ENCODE assay signal across 16 cellular contexts in the genomic region with DNA sequence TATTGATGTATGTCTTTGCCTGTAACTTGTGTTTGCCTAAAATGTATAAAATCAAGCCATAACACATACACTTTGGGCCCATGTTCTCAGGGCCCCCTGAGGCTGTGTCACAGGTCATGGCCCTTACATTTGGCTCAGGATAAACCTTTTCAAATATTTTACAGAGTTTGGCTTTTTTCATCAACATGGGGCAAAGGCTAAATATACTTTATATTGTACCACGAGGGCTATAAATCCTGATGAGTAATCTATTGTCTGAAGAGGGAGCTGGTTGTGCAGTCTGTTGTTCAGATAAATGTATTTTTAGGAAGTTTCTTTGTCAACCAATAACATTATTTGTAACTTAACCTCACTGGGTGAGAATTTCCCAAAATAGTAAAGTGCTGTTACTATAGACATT.
DNase-seq lines count a peak whose midpoint lies in the region; ATAC-seq and TF ChIP-seq lines count a peak whose summit lies in the region.
"Had no signal": no experiment of that assay in that cellular context is flagged by ENCODE, and none has a peak within 500 bp of the region (broad histone marks: within the 10 kb centered on the region; RNA-seq: fewer than 3 reads in every experiment).

No MANE protein-coding gene starts in this region.

- H3K36me3 Mint-ChIP-seq in GM23338 (ENCODE audit: low read depth): peaks cover 12% of the 10 kb centered on the region
- H3K36me3 Mint-ChIP-seq: T-cell had no signal

- no peaks in the 10 kb centered on the region for H3K9me3 ChIP-seq in PC-3 (ENCODE audit: low read length)

- H3K79me2 ChIP-seq in GM23338 (replicated peaks; ENCODE audit: insufficient read depth) (no peaks in the 10 kb centered on the region), PC-3 (ENCODE audit: low read length) (no peaks in the 10 kb centered on the region)

- H3F3A ChIP-seq in GM23338 (replicated peaks; ENCODE audit: low read depth) (no peaks in the 10 kb centered on the region), PC-3 (ENCODE audit: low read length, unreplicated experiment) (no peaks in the 10 kb centered on the region)

- CTCF ChIA-PET in PC-3 (lab: Charles Lee): no interaction called here

- H3K4me1 ChIP-seq in GM23338 (ENCODE audit: insufficient read depth): peaks cover 12% of the 10 kb centered on the region; the same call in 1 of the 2 replicates
- peaks cover 8% of the 10 kb centered on the region; the same call in 1 of the 2 replicates for H3K4me1 ChIP-seq in PC-3 (ENCODE audit: insufficient read depth, low read length)

- H3K36me3 ChIP-seq in GM23338 (ENCODE audit: insufficient read depth): peaks cover 8% of the 10 kb centered on the region; the same call in 1 of the 2 replicates
- H3K36me3 ChIP-seq in PC-3 (ENCODE audit: low read depth, low read length): no peaks in the 10 kb centered on the region

- no peak for ATAC-seq in GM23338
- ATAC-seq in PC-3: peak; percentile 55; the same call in 1 of the 2 replicates
- ATAC-seq in GM21529 (IDR thresholded peaks at IDR 0.05; ENCODE audit: unreplicated experiment): no peak
- ATAC-seq: Panc1, T-cell had no signal

- H3K4me2 ChIP-seq in GM23338 (no peak overlapping the region), PC-3 (ENCODE audit: low read length) (no peak overlapping the region)

- no TSS peak for BruUV-seq in PC-3 (replicated peaks; lab: Mats Ljungman, UMichigan)

- H3K4me3 ChIP-seq in GM23338 (no peak overlapping the region), PC-3 (ENCODE audit: low read length) (no peak overlapping the region), fibroblast of the aortic adventitia (ENCODE audit: low read depth, low read length) (no peak overlapping the region)

- DNase-seq in A172 (ENCODE audit: low spot score) (peak; percentile 72), GM23338 (ENCODE audit: low spot score) (no peak), PC-3 (peak; percentile 48), fibroblast of the aortic adventitia (ENCODE audit: low read depth) (peak; percentile 70), DMS53 treated with DMSO at 0.1 percent for 48 hours (lab: John Stamatoyannopoulos, UW; ENCODE audit: unreplicated experiment) (no peak), NCI-H446 (lab: John Stamatoyannopoulos, UW) (no peak), NCI-H345 (lab: John Stamatoyannopoulos, UW) (no peak)
- DNase-seq: 8988T, Karpas-422, NCI-H187 treated with DMSO at 0.1 percent for 48 hours, NCI-H446 treated with DMSO at 0.1 percent for 48 hours, NCI-H774, T-cell had no signal

- H3K4me1 Mint-ChIP-seq in GM23338: peaks cover 18% of the 10 kb centered on the region
- H3K4me1 Mint-ChIP-seq: T-cell had no signal

- peaks cover 18% of the 10 kb centered on the region for H3K9me3 Mint-ChIP-seq in GM23338
- H3K9me3 Mint-ChIP-seq: T-cell had no signal

- H4K20me1 ChIP-seq in GM23338 (replicated peaks; ENCODE audit: insufficient read depth) (no peaks in the 10 kb centered on the region), PC-3 (ENCODE audit: low read length) (no peaks in the 10 kb centered on the region)

- no peak overlapping the region for H3K9ac ChIP-seq in PC-3 (ENCODE audit: low read length)

- peaks cover 6% of the 10 kb centered on the region; the same call in 1 of the 2 replicates for H3K9me2 ChIP-seq in GM23338 (ENCODE audit: insufficient read depth)
- no peaks in the 10 kb centered on the region for H3K9me2 ChIP-seq in PC-3 (replicated peaks; ENCODE audit: low read length)

- no peaks in the 10 kb centered on the region for H3K27me3 Mint-ChIP-seq in GM23338 (ENCODE audit: insufficient read depth, low read depth, poor library complexity)
- H3K27me3 Mint-ChIP-seq: T-cell had no signal

- intact Hi-C loops in PC-3 (cut with micrococcal nuclease): no loop called here

- no peak overlapping the region; the same call in 1 of the 2 replicates for H3K27ac Mint-ChIP-seq in GM23338
- H3K27ac Mint-ChIP-seq: T-cell had no signal

- TF ChIP-seq CTCF in GM23338 (conservative IDR thresholded peaks at IDR 0.05; ENCODE audit: low read depth in 2 of 2): no peak
- no peak for TF ChIP-seq CTCF in PC-3 (conservative IDR thresholded peaks at IDR 0.05; ENCODE audit: low read depth, low read length)
- no peak for TF ChIP-seq CTCF in fibroblast of the aortic adventitia (IDR thresholded peaks at IDR 0.05; ENCODE audit: insufficient read depth, low read length)

- H2AFZ ChIP-seq in GM23338 (peak overlapping the region; percentile 20; the same call in 1 of the 2 replicates), PC-3 (ENCODE audit: low read length) (no peak overlapping the region)

- H3K27ac ChIP-seq in GM23338 (ENCODE audit: low read depth) (no peak overlapping the region), PC-3 (ENCODE audit: low read length) (no peak overlapping the region)
- H3K27ac ChIP-seq: C4-2B had no signal

- no peak overlapping the region for H3K4me3 Mint-ChIP-seq in GM23338
- H3K4me3 Mint-ChIP-seq: T-cell had no signal

- H3K27me3 ChIP-seq in GM23338 (ENCODE audit: insufficient read depth): no peaks in the 10 kb centered on the region
- H3K27me3 ChIP-seq in PC-3 (ENCODE audit: low read length): no peaks in the 10 kb centered on the region

- POLR2A ChIA-PET in PC-3 (lab: Charles Lee; ENCODE audit: unreplicated experiment): interaction anchor here (0.6 to 0.7 kb wide), 2 partner anchors 22 to 503 kb away, joined by 3 to 7 read pairs; no protein-coding TSS in a partner anchor

TF ChIP-seq in GM23338, 12 proteins besides CTCF, POLR2A, EP300 and RAD21 (continues in another document):
- TF ChIP-seq, protein P1, sequence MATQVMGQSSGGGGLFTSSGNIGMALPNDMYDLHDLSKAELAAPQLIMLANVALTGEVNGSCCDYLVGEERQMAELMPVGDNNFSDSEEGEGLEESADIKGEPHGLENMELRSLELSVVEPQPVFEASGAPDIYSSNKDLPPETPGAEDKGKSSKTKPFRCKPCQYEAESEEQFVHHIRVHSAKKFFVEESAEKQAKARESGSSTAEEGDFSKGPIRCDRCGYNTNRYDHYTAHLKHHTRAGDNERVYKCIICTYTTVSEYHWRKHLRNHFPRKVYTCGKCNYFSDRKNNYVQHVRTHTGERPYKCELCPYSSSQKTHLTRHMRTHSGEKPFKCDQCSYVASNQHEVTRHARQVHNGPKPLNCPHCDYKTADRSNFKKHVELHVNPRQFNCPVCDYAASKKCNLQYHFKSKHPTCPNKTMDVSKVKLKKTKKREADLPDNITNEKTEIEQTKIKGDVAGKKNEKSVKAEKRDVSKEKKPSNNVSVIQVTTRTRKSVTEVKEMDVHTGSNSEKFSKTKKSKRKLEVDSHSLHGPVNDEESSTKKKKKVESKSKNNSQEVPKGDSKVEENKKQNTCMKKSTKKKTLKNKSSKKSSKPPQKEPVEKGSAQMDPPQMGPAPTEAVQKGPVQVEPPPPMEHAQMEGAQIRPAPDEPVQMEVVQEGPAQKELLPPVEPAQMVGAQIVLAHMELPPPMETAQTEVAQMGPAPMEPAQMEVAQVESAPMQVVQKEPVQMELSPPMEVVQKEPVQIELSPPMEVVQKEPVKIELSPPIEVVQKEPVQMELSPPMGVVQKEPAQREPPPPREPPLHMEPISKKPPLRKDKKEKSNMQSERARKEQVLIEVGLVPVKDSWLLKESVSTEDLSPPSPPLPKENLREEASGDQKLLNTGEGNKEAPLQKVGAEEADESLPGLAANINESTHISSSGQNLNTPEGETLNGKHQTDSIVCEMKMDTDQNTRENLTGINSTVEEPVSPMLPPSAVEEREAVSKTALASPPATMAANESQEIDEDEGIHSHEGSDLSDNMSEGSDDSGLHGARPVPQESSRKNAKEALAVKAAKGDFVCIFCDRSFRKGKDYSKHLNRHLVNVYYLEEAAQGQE (IDR thresholded peaks at IDR 0.05; ENCODE audit: unreplicated experiment): no peak
- TF ChIP-seq STAT1 (IDR thresholded peaks at IDR 0.05; ENCODE audit: unreplicated experiment) (no peak), EZH2phosphoT487 (IDR thresholded peaks at IDR 0.05; ENCODE audit: unreplicated experiment) (no peak), POLR2AphosphoS5 (IDR thresholded peaks at IDR 0.05; ENCODE audit: low read depth) (no peak)

Comparison
In these comparisons a context has a peak if more than half of its experiments do, and no peak if none do; other contexts are left out.
1. DNase-seq: peak in A172 (single experiment), PC-3 (single experiment) and fibroblast of the aortic adventitia (single experiment); none in GM23338 (single experiment), DMS53 treated with DMSO at 0.1 percent for 48 hours (single experiment), NCI-H446 (0 of 2) and NCI-H345 (single experiment).